In genomic region chr3:112644453-112644852, GRCh38 we compare ENCODE assay signal across 21 cellular contexts. TPM values are rescaled to one million over a fixed set of nuclear protein-coding genes. Genes with fewer than 3 reads are reported as not detected.
A peak's percentile ranks its signal among the peaks of the same experiment; 100 is the strongest.
DNase-seq lines count a peak whose midpoint lies in the region; ATAC-seq and TF ChIP-seq lines count a peak whose summit lies in the region.
"Had no signal": no experiment of that assay in that cellular context is flagged by ENCODE, and none has a peak within 500 bp of the region (broad histone marks: within the 10 kb centered on the region; RNA-seq: fewer than 3 reads in every experiment).

No MANE protein-coding gene starts in this region.

- H3K27ac ChIP-seq in RWPE2 (ENCODE audit: poor library complexity, severe bottlenecking) = peak overlapping the region; percentile 79
- H3K27ac ChIP-seq in trophoblast cell (ENCODE audit: low read depth, low read length) = no peak overlapping the region
- H3K27ac ChIP-seq in coronary artery = no peak overlapping the region
- H3K27ac ChIP-seq in smooth muscle cell (ENCODE audit: low read depth) = no peak overlapping the region
- H3K27ac ChIP-seq: SK-N-MC had no signal

- H3K79me1 ChIP-seq in trophoblast cell (ENCODE audit: low read length) = peaks cover 43% of the 10 kb centered on the region

- H3K23ac ChIP-seq in trophoblast cell (ENCODE audit: low read length) = no peak overlapping the region

- no peak overlapping the region for H3K4me2 ChIP-seq in trophoblast cell (ENCODE audit: low read length)
- H3K4me2 ChIP-seq in smooth muscle cell = no peak overlapping the region

- no peaks in the 10 kb centered on the region for H3K9me3 ChIP-seq in RWPE2 (ENCODE audit: severe bottlenecking)
- H3K9me3 ChIP-seq in trophoblast cell (ENCODE audit: insufficient read depth, low read depth, low read length) = peaks cover 2% of the 10 kb centered on the region
- H3K9me3 ChIP-seq in smooth muscle cell (replicated peaks; ENCODE audit: low read depth) = no peaks in the 10 kb centered on the region
- H3K9me3 ChIP-seq: HAP-1 had no signal

- TF ChIP-seq CTCF in RWPE2 (IDR thresholded peaks at IDR 0.05; ENCODE audit: poor library complexity, severe bottlenecking) = no peak
- TF ChIP-seq CTCF in coronary artery (IDR thresholded peaks at IDR 0.05) = no peak
- no peak for TF ChIP-seq CTCF in smooth muscle cell (IDR thresholded peaks at IDR 0.05; ENCODE audit: borderline replicate concordance, insufficient read depth, poor library complexity, severe bottlenecking)

- H3K4me3 ChIP-seq in RWPE2 (ENCODE audit: severe bottlenecking) (no peak overlapping the region), trophoblast cell (ENCODE audit: low read depth, low read length) (no peak overlapping the region), coronary artery (no peak overlapping the region), smooth muscle cell (no peak overlapping the region)
- H3K4me3 ChIP-seq: HAP-1, SK-N-MC had no signal

- no peak for ATAC-seq in activated CD8-positive, alpha-beta memory T cell treated with anti-CD3 and anti-CD28 coated beads, Interleukin-2, amount 10 ng/mL, durations not matched to agents 7 days and 5 days
- no peak for ATAC-seq in RWPE2 (ENCODE audit: low read depth)
- ATAC-seq: PC-3 had no signal

- H3K9ac ChIP-seq in trophoblast cell (ENCODE audit: low read length) (no peak overlapping the region), smooth muscle cell (ENCODE audit: low read depth) (no peak overlapping the region)

- no peak overlapping the region for H2AFZ ChIP-seq in trophoblast cell (ENCODE audit: insufficient read depth, low read length, poor library complexity)
- H2AFZ ChIP-seq in smooth muscle cell (ENCODE audit: low read depth) = no peak overlapping the region

- H3K4me1 Mint-ChIP-seq in activated CD8-positive, alpha-beta memory T cell treated with anti-CD3 and anti-CD28 coated beads, Interleukin-2, amount 10 ng/mL, durations not matched to agents 7 days and 5 days = peaks cover 50% of the 10 kb centered on the region
- peaks cover 25 to 42% of the 10 kb centered on the region in 2 donors for H3K4me1 Mint-ChIP-seq in immature natural killer cell

- no peaks in the 10 kb centered on the region for H3K9me3 Mint-ChIP-seq in activated CD8-positive, alpha-beta memory T cell treated with anti-CD3 and anti-CD28 coated beads, Interleukin-2, amount 10 ng/mL, durations not matched to agents 7 days and 5 days (ENCODE audit: low read depth)
- H3K9me3 Mint-ChIP-seq in immature natural killer cell = no peaks in the 10 kb centered on the region
- H3K9me3 Mint-ChIP-seq: CD14-positive monocyte, IgD-negative memory B cell had no signal

- H3K79me2 ChIP-seq in trophoblast cell (ENCODE audit: control insufficient read depth, insufficient read depth, low read length, poor library complexity) (peaks cover 9% of the 10 kb centered on the region), smooth muscle cell (ENCODE audit: low read depth) (peaks cover under 1% of the 10 kb centered on the region)

- H3K4ac ChIP-seq in trophoblast cell (ENCODE audit: low read depth, low read length) = peak overlapping the region; percentile 12

- H4K12ac ChIP-seq in trophoblast cell (ENCODE audit: low read depth, low read length) = no peak overlapping the region

- H3K27me3 ChIP-seq in RWPE2 (ENCODE audit: insufficient read depth, poor library complexity, severe bottlenecking) (no peaks in the 10 kb centered on the region), trophoblast cell (ENCODE audit: insufficient read depth, low read length) (no peaks in the 10 kb centered on the region), smooth muscle cell (ENCODE audit: low read depth) (no peaks in the 10 kb centered on the region)

- peaks cover 40% of the 10 kb centered on the region for H3K4me1 ChIP-seq in RWPE2 (ENCODE audit: insufficient read depth, poor library complexity, severe bottlenecking)
- peaks cover 17 to 37% of the 10 kb centered on the region in 2 experiments for H3K4me1 ChIP-seq in trophoblast cell (ENCODE audit: control insufficient read depth in 1 of 2, insufficient read depth in 2 of 2, low read length in 2 of 2)
- H3K4me1 ChIP-seq in smooth muscle cell (ENCODE audit: low read depth) = peaks cover 49% of the 10 kb centered on the region

- no peaks in the 10 kb centered on the region for H4K20me1 ChIP-seq in smooth muscle cell (ENCODE audit: low read depth)

- WGBS in trophoblast cell (ENCODE audit: extremely low coverage, insufficient coverage, insufficient read length) = no CpG with 5 or more reads among the region's 4 CpGs
- WGBS in smooth muscle cell (ENCODE audit: low lambda C conversion rate) = 81% methylated on average over 4 of the region's 4 CpGs

- H4K8ac ChIP-seq in trophoblast cell (ENCODE audit: low read depth, low read length) = peak overlapping the region; percentile 60

- peaks cover 17% of the 10 kb centered on the region for H3F3A ChIP-seq in smooth muscle cell (ENCODE audit: low read depth)

- peak overlapping the region; percentile 13 for H2BK12ac ChIP-seq in trophoblast cell (ENCODE audit: low read length)

- H3K14ac ChIP-seq in trophoblast cell (ENCODE audit: low read length) = peak overlapping the region; percentile 54

- H3K27me3 Mint-ChIP-seq in activated CD8-positive, alpha-beta memory T cell treated with anti-CD3 and anti-CD28 coated beads, Interleukin-2, amount 10 ng/mL, durations not matched to agents 7 days and 5 days = no peaks in the 10 kb centered on the region
- H3K27me3 Mint-ChIP-seq in immature natural killer cell (ENCODE audit: low read depth in 3 of 3) = peaks cover 2 to 10% (median 3%) of the 10 kb centered on the region in 3 donors

- peak overlapping the region; percentile 55 for H2BK120ac ChIP-seq in trophoblast cell (ENCODE audit: insufficient read depth, low read length, poor library complexity)

- H3K27ac Mint-ChIP-seq in activated CD8-positive, alpha-beta memory T cell treated with anti-CD3 and anti-CD28 coated beads, Interleukin-2, amount 10 ng/mL, durations not matched to agents 7 days and 5 days = peak overlapping the region; percentile 88
- H3K27ac Mint-ChIP-seq in immature natural killer cell = peak overlapping the region in 2 of 6 donors; percentile 16 to 18
- H3K27ac Mint-ChIP-seq: B cell, CD14-positive monocyte had no signal

- CTCF ChIA-PET in activated CD8-positive, alpha-beta memory T cell treated with anti-CD3 and anti-CD28 coated beads, Interleukin-2, amount 10 ng/mL, durations not matched to agents 7 days and 5 days (lab: Charles Lee) = interaction anchor here (0.9 to 7.6 kb wide), 20 partner anchors 8 to 391 kb away, joined by 3 to 131 read pairs (median 14); partner anchors contain the start of genes CD200R1 and GTPBP8

- peak overlapping the region; percentile 36 for H3K18ac ChIP-seq in trophoblast cell (ENCODE audit: low read length)

- H3K36me3 ChIP-seq in RWPE2 (ENCODE audit: low read depth) = no peaks in the 10 kb centered on the region
- no peaks in the 10 kb centered on the region for H3K36me3 ChIP-seq in trophoblast cell (ENCODE audit: control insufficient read depth in 1 of 2, insufficient read depth in 2 of 2, low read length in 2 of 2)
- no peaks in the 10 kb centered on the region for H3K36me3 ChIP-seq in smooth muscle cell (ENCODE audit: low read depth)
- H3K36me3 ChIP-seq: HAP-1 had no signal

- peak overlapping the region; percentile 1 for H2AK5ac ChIP-seq in trophoblast cell (ENCODE audit: low read length)

- peaks cover 3% of the 10 kb centered on the region for H3K36me3 Mint-ChIP-seq in activated CD8-positive, alpha-beta memory T cell treated with anti-CD3 and anti-CD28 coated beads, Interleukin-2, amount 10 ng/mL, durations not matched to agents 7 days and 5 days
- H3K36me3 Mint-ChIP-seq in immature natural killer cell = peaks cover 0 to 1% (median 0%) of the 10 kb centered on the region in 3 donors
- H3K36me3 Mint-ChIP-seq: CD14-positive monocyte, IgD-negative memory B cell had no signal

- peak overlapping the region; percentile 23 for H2BK5ac ChIP-seq in trophoblast cell (ENCODE audit: low read depth, low read length, poor library complexity)

- H3K4me3 Mint-ChIP-seq in activated CD8-positive, alpha-beta memory T cell treated with anti-CD3 and anti-CD28 coated beads, Interleukin-2, amount 10 ng/mL, durations not matched to agents 7 days and 5 days = no peak overlapping the region
- H3K4me3 Mint-ChIP-seq in immature natural killer cell = peak overlapping the region in 3 of 5 donors; percentile 16 to 82 (median 38)
- H3K4me3 Mint-ChIP-seq: B cell, CD14-positive monocyte, IgD-negative memory B cell had no signal

- DNase-seq in activated CD8-positive, alpha-beta memory T cell treated with anti-CD3 and anti-CD28 coated beads, Interleukin-2, amount 10 ng/mL, durations not matched to agents 7 days and 5 days = no peak
- no peak for DNase-seq in activated CD8-positive, alpha-beta memory T cell treated with anti-CD3 and anti-CD28 coated beads for 24 hours
- DNase-seq in RWPE2 (ENCODE audit: low spot score) (no peak), immature natural killer cell (no peak), trophoblast cell (no peak), coronary artery (ENCODE audit: low spot score) (no peak), smooth muscle cell (lab: John Stamatoyannopoulos, UW; ENCODE audit: unreplicated experiment) (no peak), amygdala (lab: John Stamatoyannopoulos, UW) (no peak)
- DNase-seq: DMS79, NCI-H1105, NCI-H2081, NCI-H2171, NCI-H345, NCI-H524 treated with DMSO at 0.1 percent for 48 hours, PC-3, SHP77 had no signal

- peak overlapping the region; percentile 81 for H4K91ac ChIP-seq in trophoblast cell (ENCODE audit: low read depth, low read length)

RNA-seq across cellular contexts. Expression of gene CCDC80, which starts 3.5 kb away (rescaled TPM):
- total RNA-seq in activated CD8-positive, alpha-beta memory T cell treated with anti-CD3 and anti-CD28 coated beads, Interleukin-2, amount 10 ng/mL, durations not matched to agents 7 days and 5 days = 1 to 10 TPM in 1 of 2 experiments, under 1 TPM in 1; 0.35 to 1.5 TPM
- polyA plus RNA-seq in immature natural killer cell = under 1 TPM in 1 of 3 donors, not detected in 2; 0.20 TPM
- polyA plus RNA-seq in trophoblast cell (2013) = 175 and 183 TPM in 2 replicates
- 67.9 and 83.2 TPM in 2 replicates for total RNA-seq in smooth muscle cell
- polyA plus RNA-seq in smooth muscle cell = 147 and 159 TPM in 2 replicates
- total RNA-seq: B cell had no signal

Comparison
In these comparisons a context has a peak if more than half of its experiments do, and no peak if none do; other contexts are left out.
1. RNA of gene CCDC80, which starts 3.5 kb away (total RNA-seq): 67.9 to 83.2 TPM in smooth muscle cell; 0.35 to 1.5 TPM in activated CD8-positive, alpha-beta memory T cell treated with anti-CD3 and anti-CD28 coated beads, Interleukin-2, amount 10 ng/mL, durations not matched to agents 7 days and 5 days; every median in the first group is over 10 times any median in the second.